ENCODE assay signal across 17 cellular contexts in genomic region chr18:51164327-51165290, GRCh38. TPM values are rescaled to one million over a fixed set of nuclear protein-coding genes. Genes with fewer than 3 reads are reported as not detected.
DNase-seq lines count a peak whose midpoint lies in the region; ATAC-seq and TF ChIP-seq lines count a peak whose summit lies in the region.
"Had no signal": no experiment of that assay in that cellular context is flagged by ENCODE, and none has a peak within 500 bp of the region (broad histone marks: within the 10 kb centered on the region; RNA-seq: fewer than 3 reads in every experiment).

No MANE protein-coding gene starts in this region.

- peaks cover 14% of the 10 kb centered on the region for H3K79me2 ChIP-seq in MM.1S (ENCODE audit: low read length)

- peak; percentile 53 for TF ChIP-seq CTCF in MM.1S (IDR thresholded peaks at IDR 0.05; ENCODE audit: low read length)

- peak; percentile 65 for ATAC-seq in naive thymus-derived CD4-positive, alpha-beta T cell
- no peak for ATAC-seq in HG02588 (IDR thresholded peaks at IDR 0.05; ENCODE audit: unreplicated experiment)
- ATAC-seq in T-cell (replicated peaks in 1 of 4): no peak
- ATAC-seq: activated naive CD4-positive, alpha-beta T cell treated with anti-CD3 and anti-CD28 coated beads, Interleukin-2, amount 50 U/mL, for 72 hours; left colon; pancreas had no signal

- peaks cover 0 to 1% (median 0%) of the 10 kb centered on the region in 5 donors for H3K36me3 Mint-ChIP-seq in naive thymus-derived CD4-positive, alpha-beta T cell
- no peaks in the 10 kb centered on the region for H3K36me3 Mint-ChIP-seq in T-cell
- H3K36me3 Mint-ChIP-seq: activated naive CD4-positive, alpha-beta T cell treated with anti-CD3 and anti-CD28 coated beads, Interleukin-2, amount 50 U/mL, for 72 hours had no signal

- no peaks in the 10 kb centered on the region for H3K27me3 ChIP-seq in MM.1S (replicated peaks; ENCODE audit: insufficient read depth, low read length)
- H3K27me3 ChIP-seq in naive thymus-derived CD4-positive, alpha-beta T cell (ENCODE audit: control insufficient read depth in 2 of 2, insufficient read depth in 2 of 2, low read length in 2 of 2): no peaks in the 10 kb centered on the region
- H3K27me3 ChIP-seq: BE2C, pancreas had no signal

- no peak overlapping the region for H3K4me3 ChIP-seq in MM.1S (ENCODE audit: low read length)
- H3K4me3 ChIP-seq in naive thymus-derived CD4-positive, alpha-beta T cell (ENCODE audit: low read length): no peak overlapping the region
- H3K4me3 ChIP-seq: pancreas had no signal

- no peaks in the 10 kb centered on the region for H3K9me3 ChIP-seq in MM.1S (replicated peaks; ENCODE audit: insufficient read depth, low read length)
- H3K9me3 ChIP-seq in naive thymus-derived CD4-positive, alpha-beta T cell (ENCODE audit: control insufficient read depth in 2 of 3, low read length in 3 of 3): no peaks in the 10 kb centered on the region
- H3K9me3 ChIP-seq: BE2C, pancreas had no signal

- no peaks in the 10 kb centered on the region for H3K27me3 Mint-ChIP-seq in naive thymus-derived CD4-positive, alpha-beta T cell
- no peaks in the 10 kb centered on the region for H3K27me3 Mint-ChIP-seq in T-cell

- H3K9me2 ChIP-seq in MM.1S (replicated peaks; ENCODE audit: insufficient read depth, low read length): no peaks in the 10 kb centered on the region

- peak overlapping the region; percentile 37 for H3K9ac ChIP-seq in MM.1S (ENCODE audit: low read length)

- H3K27ac Mint-ChIP-seq in naive thymus-derived CD4-positive, alpha-beta T cell: peak overlapping the region in 1 of 9 donors; percentile 9
- no peak overlapping the region for H3K27ac Mint-ChIP-seq in T-cell

- H3K4me2 ChIP-seq in MM.1S (ENCODE audit: low read depth, low read length): peak overlapping the region; percentile 61

- no peaks in the 10 kb centered on the region for H4K20me1 ChIP-seq in MM.1S (ENCODE audit: insufficient read depth, low read length)

- peak; percentile 15 for DNase-seq in GM03348 (ENCODE audit: low spot score)
- peak; percentile 93 for DNase-seq in MM.1S
- peak; percentile 67 for DNase-seq in cerebellum (ENCODE audit: low spot score)
- DNase-seq in naive thymus-derived CD4-positive, alpha-beta T cell: no peak
- no peak for DNase-seq in T-cell
- DNase-seq in SHP77 treated with DMSO at 0.1 percent for 48 hours (lab: John Stamatoyannopoulos, UW): no peak
- DNase-seq: activated CD4-positive, alpha-beta T cell treated with anti-CD3 and anti-CD28 coated beads for 48 hours; BE2C; hypothalamus; IMR-90; left colon; NCI-H1105; pancreas; stimulated activated CD4-positive, alpha-beta T cell treated with anti-CD3 and anti-CD28 coated beads, Interleukin-4, amount 100 ng/mL, for 24 hours; stimulated activated CD8-positive, alpha-beta memory T cell treated with anti-CD3 and anti-CD28 coated beads, Interleukin-4, amount 100 ng/mL, for 48 hours had no signal

- CTCF ChIA-PET in naive thymus-derived CD4-positive, alpha-beta T cell (lab: Charles Lee): no interaction called here
- CTCF ChIA-PET in T-cell (lab: Charles Lee): no interaction called here

- peaks cover 50% of the 10 kb centered on the region for H3K4me1 ChIP-seq in MM.1S (ENCODE audit: low read length)
- H3K4me1 ChIP-seq in naive thymus-derived CD4-positive, alpha-beta T cell (ENCODE audit: control insufficient read depth in 2 of 2, insufficient read depth in 2 of 2, low read length in 2 of 2): no peaks in the 10 kb centered on the region
- H3K4me1 ChIP-seq: BE2C, pancreas had no signal

- peak overlapping the region; percentile 93 for H3K27ac ChIP-seq in MM.1S (ENCODE audit: low read length)
- no peak overlapping the region for H3K27ac ChIP-seq in naive thymus-derived CD4-positive, alpha-beta T cell (ENCODE audit: low read depth, low read length)
- H3K27ac ChIP-seq: pancreas had no signal

- H3K9me3 Mint-ChIP-seq in naive thymus-derived CD4-positive, alpha-beta T cell: no peaks in the 10 kb centered on the region
- no peaks in the 10 kb centered on the region for H3K9me3 Mint-ChIP-seq in T-cell
- H3K9me3 Mint-ChIP-seq: activated naive CD4-positive, alpha-beta T cell treated with anti-CD3 and anti-CD28 coated beads, Interleukin-2, amount 50 U/mL, for 72 hours had no signal

- peak overlapping the region; percentile 18; the same call in 1 of the 2 replicates for H2AFZ ChIP-seq in MM.1S (ENCODE audit: low read length)

- peaks cover 0 to 51% (median 15%) of the 10 kb centered on the region in 7 donors for H3K4me1 Mint-ChIP-seq in naive thymus-derived CD4-positive, alpha-beta T cell
- peaks cover 3 to 17% (median 14%) of the 10 kb centered on the region in 3 donors for H3K4me1 Mint-ChIP-seq in T-cell

- POLR2A ChIA-PET in naive thymus-derived CD4-positive, alpha-beta T cell (lab: Charles Lee): interaction anchor here (1.1 to 1.3 kb wide), 2 partner anchors 11 to 29 kb away, joined by 3 to 6 read pairs; no protein-coding TSS in a partner anchor
- POLR2A ChIA-PET in T-cell (lab: Charles Lee): no interaction called here

- no peaks in the 10 kb centered on the region for H3K36me3 ChIP-seq in MM.1S (replicated peaks; ENCODE audit: insufficient read depth, low read length)
- H3K36me3 ChIP-seq in naive thymus-derived CD4-positive, alpha-beta T cell (ENCODE audit: control insufficient read depth in 2 of 3, insufficient read depth in 3 of 3, low read length in 3 of 3): no peaks in the 10 kb centered on the region
- H3K36me3 ChIP-seq: BE2C, pancreas had no signal

- peaks cover 31% of the 10 kb centered on the region for H3F3A ChIP-seq in MM.1S (ENCODE audit: insufficient read depth, low read length)

- intact Hi-C loops in naive thymus-derived CD4-positive, alpha-beta T cell (cut with micrococcal nuclease): no loop called here

- no peak overlapping the region for H3K4me3 Mint-ChIP-seq in naive thymus-derived CD4-positive, alpha-beta T cell
- no peak overlapping the region for H3K4me3 Mint-ChIP-seq in T-cell

RNA-seq across cellular contexts. Expression of gene MEX3C, which starts 32.9 kb away (rescaled TPM):
- total RNA-seq in cerebellum (111 TPM), T-cell (10 to 100 TPM; 45.3 to 64.2 (median 52.0) TPM)
- total RNA-seq in naive thymus-derived CD4-positive, alpha-beta T cell: 10 to 100 TPM; 47.1 to 68.8 (median 53.7) TPM
- polyA plus RNA-seq in naive thymus-derived CD4-positive, alpha-beta T cell: 1 to 10 TPM; 4.3 to 4.8 TPM

Comparison
In these comparisons a context has a peak if more than half of its experiments do, and no peak if none do; other contexts are left out.
1. DNase-seq: peak in GM03348 (single experiment), MM.1S (single experiment) and cerebellum (single experiment); none in naive thymus-derived CD4-positive, alpha-beta T cell (0 of 9), T-cell (0 of 34) and SHP77 treated with DMSO at 0.1 percent for 48 hours (single experiment).